In the genomic region with DNA sequence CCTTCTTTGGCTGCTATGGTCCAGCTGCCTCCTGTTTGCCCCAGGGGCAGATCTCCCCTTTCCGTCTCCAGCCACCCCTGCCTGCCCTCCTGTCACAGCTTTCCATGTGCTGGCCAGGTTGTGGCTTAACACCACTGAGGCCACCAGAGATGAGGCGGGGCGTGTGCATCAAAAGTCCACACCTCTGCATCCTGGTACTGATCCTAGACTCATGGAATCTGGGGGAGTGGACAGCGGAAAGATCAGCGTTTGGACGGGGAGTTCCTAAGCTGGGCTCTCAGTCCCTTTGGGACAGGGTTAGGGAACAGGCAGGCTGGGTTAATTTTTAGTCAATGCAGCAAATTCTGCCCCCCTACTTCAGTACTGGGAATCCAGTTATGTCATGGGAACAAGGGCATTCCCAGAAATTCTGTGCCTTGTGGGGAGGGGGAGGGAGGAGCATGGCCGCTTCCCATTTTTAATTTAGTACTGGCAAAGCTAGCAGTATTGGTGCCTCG, we compare ENCODE assay signal across 14 cellular contexts. TPM values are rescaled to one million over a fixed set of nuclear protein-coding genes. Genes with fewer than 3 reads are reported as not detected.
DNase-seq lines count a peak whose midpoint lies in the region; ATAC-seq and TF ChIP-seq lines count a peak whose summit lies in the region.
"Had no signal": no experiment of that assay in that cellular context is flagged by ENCODE, and none has a peak within 500 bp of the region (broad histone marks: within the 10 kb centered on the region; RNA-seq: fewer than 3 reads in every experiment).

No MANE protein-coding gene starts in this region.

- no peaks in the 10 kb centered on the region for H3K9me3 Mint-ChIP-seq in activated CD4-positive, alpha-beta memory T cell treated with anti-CD3 and anti-CD28 coated beads, Interleukin-2, amount 10 ng/mL, durations not matched to agents 7 days and 5 days
- H3K9me3 Mint-ChIP-seq: activated T-cell treated with anti-CD3 and anti-CD28 coated beads, Interleukin-2, amount 50 U/mL, for 24 hours; GM23338 had no signal

- POLR2A ChIA-PET in AG04450 (lab: Yijun Ruan, JAX), result interaction anchor here (0.7 to 1.6 kb wide), 2 partner anchors 16 to 39 kb away, joined by 5 read pairs; no protein-coding TSS in a partner anchor
- POLR2A ChIA-PET in activated CD4-positive, alpha-beta memory T cell treated with anti-CD3 and anti-CD28 coated beads, Interleukin-2, amount 10 ng/mL, durations not matched to agents 7 days and 5 days (lab: Charles Lee), result interaction anchor here (0.8 to 1.6 kb wide), 7 partner anchors 12 to 200 kb away, joined by 3 to 8 read pairs (median 4); a partner anchor contains a TSS

- H3K4me3 Mint-ChIP-seq in activated CD4-positive, alpha-beta memory T cell treated with anti-CD3 and anti-CD28 coated beads, Interleukin-2, amount 10 ng/mL, durations not matched to agents 7 days and 5 days, result no peak overlapping the region
- H3K4me3 Mint-ChIP-seq: activated T-cell treated with anti-CD3 and anti-CD28 coated beads, Interleukin-2, amount 50 U/mL, for 24 hours; GM23338 had no signal

- TF ChIP-seq CTCF in AG04450 (IDR thresholded peaks at IDR 0.05; ENCODE audit: low read depth, low read length) (no peak), ascending aorta (IDR thresholded peaks at IDR 0.05) (no peak), heart left ventricle (IDR thresholded peaks at IDR 0.05) (no peak)

- no peak for DNase-seq in AG04450 (ENCODE audit: low read depth, low spot score)
- DNase-seq in ascending aorta (ENCODE audit: low spot score in 2 of 2), result peak in 1 of 2 donors; percentile 73
- peak in 4 of 5 donors; percentile 45 to 59 (median 54) for DNase-seq in heart left ventricle
- DNase-seq in middle frontal gyrus (ENCODE audit: extremely low spot score, low spot score), result no peak
- DNase-seq in activated CD4-positive, alpha-beta memory T cell treated with anti-CD3 and anti-CD28 coated beads, Interleukin-2, amount 10 ng/mL, durations not matched to agents 7 days and 5 days, result no peak
- DNase-seq: activated T-cell treated with anti-CD3 and anti-CD28 coated beads, Interleukin-2, amount 50 U/mL, for 24 hours; KBM-7; NCI-H2171 treated with DMSO at 0.1 percent for 48 hours had no signal

- H3K4me3 ChIP-seq in AG04450 (ENCODE audit: low read depth, low read length) (peak overlapping the region; percentile 98), ascending aorta (peak overlapping the region; percentile 16 to 39), heart left ventricle (peak overlapping the region; percentile 7 to 92 (median 74)), rectal smooth muscle tissue (ENCODE audit: low read length) (peak overlapping the region; percentile 48)
- H3K4me3 ChIP-seq: GM23338 had no signal

- H3K36me3 ChIP-seq in ascending aorta (no peaks in the 10 kb centered on the region), heart left ventricle (peaks cover 0 to 5% (median 0%) of the 10 kb centered on the region in 9 donors), rectal smooth muscle tissue (ENCODE audit: control insufficient read depth, insufficient read depth, low read length) (no peaks in the 10 kb centered on the region)

- H3K9ac ChIP-seq in rectal smooth muscle tissue (ENCODE audit: low read length), result no peak overlapping the region

- H3K27ac ChIP-seq in AG04450 (ENCODE audit: low read depth, low read length), result no peak overlapping the region
- peak overlapping the region; percentile 65 to 76 for H3K27ac ChIP-seq in ascending aorta
- peak overlapping the region; percentile 56 to 98 (median 92) for H3K27ac ChIP-seq in heart left ventricle
- peak overlapping the region; percentile 61 for H3K27ac ChIP-seq in rectal smooth muscle tissue (ENCODE audit: low read depth, low read length)
- H3K27ac ChIP-seq: C4-2B had no signal

- 32 to 61% (median 45%) methylated on average over 8 of the region's 8 CpGs for WGBS in heart left ventricle, 4 donors

- CTCF ChIA-PET in AG04450 (lab: Charles Lee), result interaction anchor here (0.7 to 3.0 kb wide), 6 partner anchors 13 to 228 kb away, joined by 3 to 14 read pairs (median 4); a partner anchor contains a TSS
- CTCF ChIA-PET in activated CD4-positive, alpha-beta memory T cell treated with anti-CD3 and anti-CD28 coated beads, Interleukin-2, amount 10 ng/mL, durations not matched to agents 7 days and 5 days (lab: Charles Lee), result interaction anchor here (0.7 to 12.7 kb wide), 10 partner anchors 9 to 159 kb away, joined by 3 to 129 read pairs (median 4); no protein-coding TSS in a partner anchor

- peaks cover 14% of the 10 kb centered on the region for H3K27me3 Mint-ChIP-seq in activated CD4-positive, alpha-beta memory T cell treated with anti-CD3 and anti-CD28 coated beads, Interleukin-2, amount 10 ng/mL, durations not matched to agents 7 days and 5 days

- H3K4me1 ChIP-seq in ascending aorta (peaks cover 31 to 59% of the 10 kb centered on the region in 2 donors), heart left ventricle (peaks cover 15 to 88% (median 67%) of the 10 kb centered on the region in 12 donors), rectal smooth muscle tissue (ENCODE audit: control insufficient read depth, insufficient read depth, low read length) (peaks cover 57% of the 10 kb centered on the region)

- intact Hi-C loops in ascending aorta (cut with DNase I) (no loop called here), heart left ventricle (cut with DNase I) (no loop called here)

- peaks cover 52% of the 10 kb centered on the region for H3K4me1 Mint-ChIP-seq in activated CD4-positive, alpha-beta memory T cell treated with anti-CD3 and anti-CD28 coated beads, Interleukin-2, amount 10 ng/mL, durations not matched to agents 7 days and 5 days

- H3K27me3 ChIP-seq in AG04450 (ENCODE audit: control insufficient read depth, insufficient read depth, low read length) (no peaks in the 10 kb centered on the region), ascending aorta (no peaks in the 10 kb centered on the region), heart left ventricle (no peaks in the 10 kb centered on the region), rectal smooth muscle tissue (ENCODE audit: control insufficient read depth, insufficient read depth, low read length) (no peaks in the 10 kb centered on the region)

- no peak overlapping the region for H3K27ac Mint-ChIP-seq in activated CD4-positive, alpha-beta memory T cell treated with anti-CD3 and anti-CD28 coated beads, Interleukin-2, amount 10 ng/mL, durations not matched to agents 7 days and 5 days
- H3K27ac Mint-ChIP-seq: activated T-cell treated with anti-CD3 and anti-CD28 coated beads, Interleukin-2, amount 50 U/mL, for 24 hours; GM23338 had no signal

- H3K36me3 Mint-ChIP-seq in activated CD4-positive, alpha-beta memory T cell treated with anti-CD3 and anti-CD28 coated beads, Interleukin-2, amount 10 ng/mL, durations not matched to agents 7 days and 5 days (ENCODE audit: low read depth), result peaks cover 14% of the 10 kb centered on the region

- peak; percentile 20 to 56 (median 37) for ATAC-seq in heart left ventricle
- no peak for ATAC-seq in HG03457 (IDR thresholded peaks at IDR 0.05; ENCODE audit: unreplicated experiment)
- no peak for ATAC-seq in GM19351 (IDR thresholded peaks at IDR 0.05; ENCODE audit: unreplicated experiment)
- ATAC-seq: GM23338 had no signal

- H3K9me3 ChIP-seq in AG04450 (ENCODE audit: control insufficient read depth, insufficient read depth, low read length) (no peaks in the 10 kb centered on the region), ascending aorta (no peaks in the 10 kb centered on the region), heart left ventricle (no peaks in the 10 kb centered on the region)

- no peak for TF ChIP-seq POLR2A in heart left ventricle (IDR thresholded peaks at IDR 0.05)

RNA-seq across cellular contexts. Expression of a gene that starts 3.9 kb away (rescaled TPM):
- polyA plus RNA-seq in AG04450 (2011; rRNA removed) (1,026 and 1,343 TPM in 2 replicates), heart left ventricle (100 to 1,000 TPM; 136 to 174 TPM)
- polyA minus RNA-seq in AG04450 (2011; rRNA and poly(A)+ RNA removed), result 782 and 1,005 TPM in 2 replicates
- total RNA-seq in ascending aorta (1,295 TPM), heart left ventricle (100 to 1,000 TPM; 103 to 342 (median 129) TPM)
- 10 to 100 TPM; 27.1 to 28.4 TPM for total RNA-seq in activated CD4-positive, alpha-beta memory T cell treated with anti-CD3 and anti-CD28 coated beads, Interleukin-2, amount 10 ng/mL, durations not matched to agents 7 days and 5 days

RNA-seq across cellular contexts. Expression of a gene that starts 29.5 kb away (rescaled TPM):
- polyA plus RNA-seq in AG04450 (2011; rRNA removed) (28.2 and 53.5 TPM in 2 replicates), heart left ventricle (under 1 TPM; 0.11 to 0.28 TPM)
- polyA minus RNA-seq in AG04450 (2011; rRNA and poly(A)+ RNA removed), result 12.0 and 28.1 TPM in 2 replicates
- total RNA-seq in ascending aorta (0.11 TPM), heart left ventricle (10 to 100 TPM in 1 of 9 donors, 1 to 10 TPM in 5, under 1 TPM in 3; 0.39 to 28.9 (median 1.7) TPM)
- total RNA-seq in activated CD4-positive, alpha-beta memory T cell treated with anti-CD3 and anti-CD28 coated beads, Interleukin-2, amount 10 ng/mL, durations not matched to agents 7 days and 5 days, result 100 to 1,000 TPM; 361 to 373 TPM

RNA-seq across cellular contexts. Expression of a gene that starts 54.2 kb away (rescaled TPM):
- polyA plus RNA-seq in AG04450 (2011; rRNA removed) (0.07 and 0.10 TPM in 2 replicates), heart left ventricle (not detected)
- polyA minus RNA-seq in AG04450 (2011; rRNA and poly(A)+ RNA removed), result 0.04 and 0.09 TPM in 2 replicates
- total RNA-seq in ascending aorta (not detected), heart left ventricle (under 1 TPM in 2 of 9 donors, not detected in 7; 0.16 to 0.91 TPM)
- total RNA-seq in activated CD4-positive, alpha-beta memory T cell treated with anti-CD3 and anti-CD28 coated beads, Interleukin-2, amount 10 ng/mL, durations not matched to agents 7 days and 5 days, result 10 to 100 TPM in 1 of 2 experiments, 1 to 10 TPM in 1; 9.5 to 12.7 TPM
- total RNA-seq: dermis microvascular lymphatic vessel endothelial cell had no signal

Comparison
In these comparisons a context has a peak if more than half of its experiments do, and no peak if none do; other contexts are left out.
1. DNase-seq: peak in heart left ventricle (4 of 5); none in AG04450 (single experiment), middle frontal gyrus (single experiment) and activated CD4-positive, alpha-beta memory T cell treated with anti-CD3 and anti-CD28 coated beads, Interleukin-2, amount 10 ng/mL, durations not matched to agents 7 days and 5 days (single experiment).
2. H3K4me3 ChIP-seq: peak in every context shown above with its lines; median percentile 98 in AG04450; 74 in heart left ventricle; 48 in rectal smooth muscle tissue; 28 in ascending aorta.
3. ATAC-seq: peak in heart left ventricle (4 of 4); none in HG03457 (single experiment) and GM19351 (single experiment).
4. RNA of a gene that starts 29.5 kb away (total RNA-seq): 361 to 373 TPM in activated CD4-positive, alpha-beta memory T cell treated with anti-CD3 and anti-CD28 coated beads, Interleukin-2, amount 10 ng/mL, durations not matched to agents 7 days and 5 days; 0.39 to 28.9 TPM in heart left ventricle and 0.11 TPM in ascending aorta (single experiment); every median in the first group is over 10 times any median in the second.